In the genomic region with DNA sequence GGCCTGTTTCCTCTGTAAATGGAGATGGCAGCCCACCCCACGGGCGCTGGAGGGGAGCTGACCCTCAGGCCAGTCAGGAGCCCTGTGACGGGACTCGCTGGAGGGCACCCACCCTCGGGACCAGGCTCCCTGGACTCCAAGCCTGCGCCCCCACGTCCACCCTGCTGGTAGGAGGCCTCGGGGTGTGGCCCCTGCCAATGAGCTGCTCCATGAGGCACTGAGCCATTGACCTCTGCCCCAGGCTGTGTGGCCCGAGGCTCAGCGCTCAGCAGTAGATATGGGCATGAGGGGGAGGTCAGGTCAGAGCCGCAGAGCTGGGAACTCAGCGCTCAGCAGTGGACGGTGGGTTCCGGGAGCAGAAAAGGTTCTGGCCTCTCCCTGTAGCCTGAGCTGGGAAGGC, we compare ENCODE assay signal across 20 cellular contexts.
"Had no signal": no experiment of that assay in that cellular context is flagged by ENCODE, and none has a peak within 500 bp of the region (broad histone marks: within the 10 kb centered on the region; RNA-seq: fewer than 3 reads in every experiment).

No MANE protein-coding gene starts in this region.

- H3K27me3 ChIP-seq: cardiac muscle cell, dorsolateral prefrontal cortex, heart left ventricle, tibial nerve, vagina had no signal

- H3K27ac Mint-ChIP-seq: activated CD4-positive, alpha-beta memory T cell treated with anti-CD3 and anti-CD28 coated beads, Interleukin-2, amount 10 ng/mL, durations not matched to agents 7 days and 5 days; activated naive CD4-positive, alpha-beta T cell treated with anti-CD3 and anti-CD28 coated beads, Interleukin-2, amount 50 U/mL, for 24 hours; natural killer cell; stimulated activated effector memory CD8-positive, alpha-beta T cell treated with anti-CD3 and anti-CD28 coated beads, Interleukin-12 subunit alpha, Interleukin-12 subunit beta, amount 100 ng/mL, for 72 hours; T-helper 1 cell treated with Interleukin-12 subunit alpha and Interleukin-12 subunit beta and Interleukin-4 antibody, amounts not matched to agents 30 μg/mL and 1 μg/mL, for 36 hours; WTC11 had no signal

- DNase-seq: activated CD4-positive, alpha-beta memory T cell treated with anti-CD3 and anti-CD28 coated beads, Interleukin-2, amount 10 ng/mL, durations not matched to agents 7 days and 5 days; activated CD4-positive, alpha-beta T cell treated with anti-CD3 and anti-CD28 coated beads for 4 hours; activated effector memory CD4-positive, alpha-beta T cell treated with anti-CD3 and anti-CD28 coated beads, Interleukin-2, amount 50 U/mL, for 16 hours; activated T-cell treated with anti-CD3 and anti-CD28 coated beads, Interleukin-2, amount 50 U/mL, for 4 hours; dorsolateral prefrontal cortex; erythroblast; gastrocnemius medialis; heart left ventricle; left cardiac atrium; mammary epithelial cell; natural killer cell; psoas muscle; stimulated activated CD4-positive, alpha-beta T cell treated with anti-CD3 and anti-CD28 coated beads, Interleukin-2, amount 100 ng/mL, for 24 hours had no signal

- H3K4me3 ChIP-seq: cardiac muscle cell, dorsolateral prefrontal cortex, gastrocnemius medialis, heart left ventricle, psoas muscle, tibial nerve, vagina had no signal

- H3K4me1 ChIP-seq: gastrocnemius medialis had no signal

- H3K9me3 ChIP-seq: gastrocnemius medialis, heart left ventricle, psoas muscle, tibial nerve, vagina had no signal

- H3K4me1 Mint-ChIP-seq: activated CD4-positive, alpha-beta memory T cell treated with anti-CD3 and anti-CD28 coated beads, Interleukin-2, amount 10 ng/mL, durations not matched to agents 7 days and 5 days; activated naive CD4-positive, alpha-beta T cell treated with anti-CD3 and anti-CD28 coated beads, Interleukin-2, amount 50 U/mL, for 24 hours had no signal

- H3K36me3 ChIP-seq: cardiac muscle cell, gastrocnemius medialis, heart left ventricle, tibial nerve, vagina had no signal

- H3K9me3 Mint-ChIP-seq: activated CD4-positive, alpha-beta memory T cell treated with anti-CD3 and anti-CD28 coated beads, Interleukin-2, amount 10 ng/mL, durations not matched to agents 7 days and 5 days; activated naive CD4-positive, alpha-beta T cell treated with anti-CD3 and anti-CD28 coated beads, Interleukin-2, amount 50 U/mL, for 24 hours; activated T-cell treated with anti-CD3 and anti-CD28 coated beads, Interleukin-2, amount 50 U/mL, for 4 hours; natural killer cell; stimulated activated effector memory CD8-positive, alpha-beta T cell treated with anti-CD3 and anti-CD28 coated beads, Interleukin-12 subunit alpha, Interleukin-12 subunit beta, amount 100 ng/mL, for 72 hours; T-helper 1 cell treated with Interleukin-12 subunit alpha and Interleukin-12 subunit beta and Interleukin-4 antibody, amounts not matched to agents 30 μg/mL and 1 μg/mL, for 36 hours; WTC11 had no signal

- H3K4me3 Mint-ChIP-seq: activated CD4-positive, alpha-beta memory T cell treated with anti-CD3 and anti-CD28 coated beads, Interleukin-2, amount 10 ng/mL, durations not matched to agents 7 days and 5 days; activated naive CD4-positive, alpha-beta T cell treated with anti-CD3 and anti-CD28 coated beads, Interleukin-2, amount 50 U/mL, for 24 hours; activated T-cell treated with anti-CD3 and anti-CD28 coated beads, Interleukin-2, amount 50 U/mL, for 4 hours; natural killer cell; stimulated activated effector memory CD8-positive, alpha-beta T cell treated with anti-CD3 and anti-CD28 coated beads, Interleukin-12 subunit alpha, Interleukin-12 subunit beta, amount 100 ng/mL, for 72 hours; T-helper 1 cell treated with Interleukin-12 subunit alpha and Interleukin-12 subunit beta and Interleukin-4 antibody, amounts not matched to agents 30 μg/mL and 1 μg/mL, for 36 hours; WTC11 had no signal

- H3K27ac ChIP-seq: cardiac muscle cell, dorsolateral prefrontal cortex, gastrocnemius medialis, heart left ventricle, psoas muscle, vagina had no signal

- H3K36me3 Mint-ChIP-seq: activated naive CD4-positive, alpha-beta T cell treated with anti-CD3 and anti-CD28 coated beads, Interleukin-2, amount 50 U/mL, for 24 hours; natural killer cell; stimulated activated effector memory CD8-positive, alpha-beta T cell treated with anti-CD3 and anti-CD28 coated beads, Interleukin-12 subunit alpha, Interleukin-12 subunit beta, amount 100 ng/mL, for 72 hours; WTC11 had no signal
